13 cellular contexts compared by ENCODE assay signal in genomic region chr20:47392721-47393073, GRCh38. TPM values are rescaled to one million over a fixed set of nuclear protein-coding genes. Genes with fewer than 3 reads are reported as not detected.
A peak's percentile ranks its signal among the peaks of the same experiment; 100 is the strongest.
DNase-seq lines count a peak whose midpoint lies in the region; FAIRE-seq and TF ChIP-seq lines count a peak whose summit lies in the region.
"Had no signal": no experiment of that assay in that cellular context is flagged by ENCODE, and none has a peak within 500 bp of the region (broad histone marks: within the 10 kb centered on the region; RNA-seq: fewer than 3 reads in every experiment).

No MANE protein-coding gene starts in this region.

- TF ChIP-seq CTCF in MCF 10A (IDR thresholded peaks at IDR 0.05; ENCODE audit: unreplicated experiment) (no peak), breast epithelium (IDR thresholded peaks at IDR 0.05) (no peak), suprapubic skin (IDR thresholded peaks at IDR 0.05) (no peak), GM13976 (IDR thresholded peaks at IDR 0.05; ENCODE audit: borderline replicate concordance, control extremely low read depth, extremely low read depth, insufficient read depth, missing control alignments) (no peak)

- BruUV-seq in MCF 10A (replicated peaks; lab: Mats Ljungman, UMichigan) = no TSS peak

- peak; percentile 85 for DNase-seq in MCF 10A (ENCODE audit: unreplicated experiment)
- no peak for DNase-seq in breast epithelium (ENCODE audit: low spot score in 2 of 2)
- DNase-seq in RCC 7860 (ENCODE audit: low spot score) = peak; percentile 81
- peak; percentile 83 for DNase-seq in epithelial cell of prostate (ENCODE audit: low read depth, low spot score)
- no peak for DNase-seq in suprapubic skin (ENCODE audit: low spot score in 2 of 2)
- DNase-seq in NCI-H345 treated with DMSO at 0.1 percent for 48 hours (lab: John Stamatoyannopoulos, UW; ENCODE audit: unreplicated experiment) = no peak
- DNase-seq in GM13976 (ENCODE audit: low spot score) = no peak
- no peak for DNase-seq in cerebellum (ENCODE audit: low spot score)
- DNase-seq: effector CD4-positive, alpha-beta T cell; NCI-H187 had no signal

- H3K27me3 Mint-ChIP-seq in MCF 10A (ENCODE audit: insufficient read depth, unreplicated experiment) = no peaks in the 10 kb centered on the region

- peaks cover 19% of the 10 kb centered on the region for H3K36me3 Mint-ChIP-seq in MCF 10A (ENCODE audit: insufficient read depth, unreplicated experiment)

- no peak for TF ChIP-seq POLR2A in breast epithelium (IDR thresholded peaks at IDR 0.05)
- no peak for TF ChIP-seq POLR2A in suprapubic skin (IDR thresholded peaks at IDR 0.05)

- no peaks in the 10 kb centered on the region for H3K9me3 Mint-ChIP-seq in MCF 10A (ENCODE audit: unreplicated experiment)

- peaks cover 22% of the 10 kb centered on the region for H3K4me1 Mint-ChIP-seq in MCF 10A (ENCODE audit: insufficient read depth, unreplicated experiment)

- H3K27ac ChIP-seq in breast epithelium (no peak overlapping the region), epithelial cell of prostate (peak overlapping the region; percentile 99), suprapubic skin (peak overlapping the region; percentile 64)

- no peaks in the 10 kb centered on the region for H3K4me1 ChIP-seq in breast epithelium
- no peaks in the 10 kb centered on the region for H3K4me1 ChIP-seq in suprapubic skin

- no peak for FAIRE-seq in RCC 7860 (lab: Jason Lieb, UNC)
- FAIRE-seq: islet of Langerhans, pancreas had no signal

- CTCF ChIA-PET in MCF 10A (lab: Yijun Ruan, JAX) = interaction anchor here (0.8 to 2.9 kb wide), 5 partner anchors 8 to 228 kb away, joined by 3 to 16 read pairs (median 4); no protein-coding TSS in a partner anchor

- no peaks in the 10 kb centered on the region for H3K9me3 ChIP-seq in breast epithelium
- H3K9me3 ChIP-seq in suprapubic skin = no peaks in the 10 kb centered on the region
- H3K9me3 ChIP-seq: pancreas had no signal

- H3K4me3 ChIP-seq in breast epithelium = no peak overlapping the region
- H3K4me3 ChIP-seq in suprapubic skin = no peak overlapping the region
- H3K4me3 ChIP-seq: pancreas had no signal

- H3K36me3 ChIP-seq in breast epithelium = no peaks in the 10 kb centered on the region
- H3K36me3 ChIP-seq in suprapubic skin = no peaks in the 10 kb centered on the region
- H3K36me3 ChIP-seq: pancreas had no signal

- intact Hi-C loops in MCF 10A (cut with micrococcal nuclease) (loop anchor here (1.0 to 2.0 kb wide), 3 partner anchors 40 to 110 kb away; no protein-coding TSS in a partner anchor), breast epithelium (cut with DNase I; ENCODE audit: low total_unique reads) (no loop called here)

- WGBS in suprapubic skin = 69% methylated on average over 2 of the region's 2 CpGs

- no peak for TF ChIP-seq EP300 in suprapubic skin (IDR thresholded peaks at IDR 0.05)

- in situ Hi-C loops in GM13976 (cut with MboI; ENCODE audit: low sequenced_read_pairs, unreplicated experiment) = loop anchor here (25.0 kb wide), 1 partner anchor 630 kb away; no protein-coding TSS in a partner anchor

- POLR2A ChIA-PET in MCF 10A (lab: Yijun Ruan, JAX) = interaction anchor here (0.7 to 5.0 kb wide), 24 partner anchors 10 to 270 kb away, joined by 3 to 78 read pairs (median 6); partner anchors contain the start of genes NCOA3 and ZMYND8

- H3K27me3 ChIP-seq in breast epithelium = no peaks in the 10 kb centered on the region
- no peaks in the 10 kb centered on the region for H3K27me3 ChIP-seq in suprapubic skin
- H3K27me3 ChIP-seq: pancreas had no signal

- peak overlapping the region; percentile 98 for H3K27ac Mint-ChIP-seq in MCF 10A (ENCODE audit: low read depth, unreplicated experiment)
- H3K27ac Mint-ChIP-seq: activated T-helper 1 cell treated with anti-CD3 and anti-CD28 coated beads, Interleukin-12 subunit alpha, Interleukin-12 subunit beta, Interleukin-2, Interleukin-4 antibody, amounts not matched to agents 30 ng/mL and 10 ng/mL and 1 ng/mL, durations not matched to agents 14 hours and 24 hours and 36 hours had no signal

- peak overlapping the region; percentile 67 for H3K4me3 Mint-ChIP-seq in MCF 10A (ENCODE audit: unreplicated experiment)
- H3K4me3 Mint-ChIP-seq: activated T-helper 1 cell treated with anti-CD3 and anti-CD28 coated beads, Interleukin-12 subunit alpha, Interleukin-12 subunit beta, Interleukin-2, Interleukin-4 antibody, amounts not matched to agents 30 ng/mL and 10 ng/mL and 1 ng/mL, durations not matched to agents 14 hours and 24 hours and 36 hours had no signal

RNA-seq across cellular contexts. Expression of gene ZMYND8, which starts 36.2 kb away (rescaled TPM):
- 126 and 127 TPM in 2 replicates for total RNA-seq in MCF 10A (2022)
- total RNA-seq in breast epithelium = 10 to 100 TPM; 40.6 to 47.7 (median 41.4) TPM
- total RNA-seq in suprapubic skin = 100 to 1,000 TPM in 1 of 4 donors, 10 to 100 TPM in 3; 48.5 to 169 (median 54.1) TPM
- total RNA-seq in cerebellum = 39.7 TPM

Comparison
In these comparisons a context has a peak if more than half of its experiments do, and no peak if none do; other contexts are left out.
1. DNase-seq: peak in MCF 10A (single experiment), RCC 7860 (single experiment) and epithelial cell of prostate (single experiment); none in breast epithelium (0 of 2), suprapubic skin (0 of 2), NCI-H345 treated with DMSO at 0.1 percent for 48 hours (single experiment), GM13976 (single experiment) and cerebellum (single experiment).
2. H3K27ac ChIP-seq: peak in epithelial cell of prostate (single experiment) and suprapubic skin (single experiment); none in breast epithelium (0 of 2).